In the genomic region with DNA sequence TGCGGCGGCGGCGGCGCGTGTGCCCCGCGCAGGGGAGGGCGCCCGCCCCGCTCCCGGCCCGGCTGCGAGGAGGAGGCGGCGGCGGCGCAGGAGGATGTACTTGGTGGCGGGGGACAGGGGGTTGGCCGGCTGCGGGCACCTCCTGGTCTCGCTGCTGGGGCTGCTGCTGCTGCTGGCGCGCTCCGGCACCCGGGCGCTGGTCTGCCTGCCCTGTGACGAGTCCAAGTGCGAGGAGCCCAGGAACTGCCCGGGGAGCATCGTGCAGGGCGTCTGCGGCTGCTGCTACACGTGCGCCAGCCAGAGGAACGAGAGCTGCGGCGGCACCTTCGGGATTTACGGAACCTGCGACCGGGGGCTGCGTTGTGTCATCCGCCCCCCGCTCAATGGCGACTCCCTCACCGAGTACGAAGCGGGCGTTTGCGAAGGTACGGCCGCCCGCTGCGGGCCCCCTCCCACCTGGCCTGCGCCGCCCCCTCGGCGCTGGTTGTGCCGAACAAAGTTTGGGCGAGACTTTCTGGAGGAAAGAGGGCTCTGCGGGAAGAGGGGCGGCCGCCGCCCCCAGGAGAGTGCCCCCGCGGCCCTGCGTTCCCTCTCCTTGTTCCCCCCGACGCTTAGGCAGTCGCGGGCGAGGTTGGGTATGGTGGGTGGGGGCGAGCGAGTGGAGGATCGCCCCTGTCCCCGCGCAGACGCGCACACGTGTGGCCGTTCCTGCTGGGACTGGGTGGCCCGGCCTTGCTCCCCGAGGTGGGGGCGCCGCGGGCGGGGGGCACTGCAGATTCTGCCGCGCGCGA, we compare ENCODE assay signal across 1 cellular context.
A peak's percentile ranks its signal among the peaks of the same experiment; 100 is the strongest.
TF ChIP-seq lines count a peak whose summit lies in the region.

No MANE protein-coding gene starts in this region.

TF ChIP-seq in HepG2, 621 proteins besides CTCF, POLR2A, EP300 and RAD21 (continued from another document and continues in another):
- TF ChIP-seq, protein P1, sequence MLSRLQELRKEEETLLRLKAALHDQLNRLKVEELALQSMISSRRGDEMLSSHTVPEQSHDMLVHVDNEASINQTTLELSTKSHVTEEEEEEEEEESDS (CRISPR knock-in tag; IDR thresholded peaks at IDR 0.05; ENCODE audit: borderline replicate concordance): no peak
- no peak for TF ChIP-seq FOXK2 (IDR thresholded peaks at IDR 0.05)
- no peak for TF ChIP-seq TAF15 (IDR thresholded peaks at IDR 0.05; ENCODE audit: low read depth, low read length, poor library complexity, severe bottlenecking)
- no peak for TF ChIP-seq GPBP1L1 (CRISPR knock-in tag; IDR thresholded peaks at IDR 0.05)
- no peak for TF ChIP-seq ZFP37 (CRISPR knock-in tag; IDR thresholded peaks at IDR 0.05; ENCODE audit: borderline replicate concordance)
- TF ChIP-seq BRCA1 (CRISPR knock-in tag; IDR thresholded peaks at IDR 0.05): no peak
- TF ChIP-seq ZBTB21 (CRISPR knock-in tag; IDR thresholded peaks at IDR 0.05): no peak
- no peak for TF ChIP-seq NFATC3 (CRISPR knock-in tag; IDR thresholded peaks at IDR 0.05)
- 0 out of 2 replicates have a peak, but pooled peaks have one; percentile 61 for TF ChIP-seq ZNF292 (CRISPR knock-in tag; IDR thresholded peaks at IDR 0.05; ENCODE audit: borderline replicate concordance, low read depth)
- no peak for TF ChIP-seq CREB1 (IDR thresholded peaks at IDR 0.05)
- no peak for TF ChIP-seq CREB1 (CRISPR knock-in tag; IDR thresholded peaks at IDR 0.05)
- 0 out of 2 replicates have a peak, but pooled peaks have one; percentile 27 for TF ChIP-seq HOXA5 (CRISPR knock-in tag; IDR thresholded peaks at IDR 0.05)
- TF ChIP-seq ZFY (CRISPR knock-in tag; IDR thresholded peaks at IDR 0.05): peak; percentile 19; the same call in 1 of the 2 replicates
- TF ChIP-seq ZC3H4 (CRISPR knock-in tag; IDR thresholded peaks at IDR 0.05; ENCODE audit: borderline replicate concordance): no peak
- TF ChIP-seq ZNF766 (CRISPR knock-in tag; IDR thresholded peaks at IDR 0.05; ENCODE audit: borderline replicate concordance): no peak
- TF ChIP-seq, protein P2, sequence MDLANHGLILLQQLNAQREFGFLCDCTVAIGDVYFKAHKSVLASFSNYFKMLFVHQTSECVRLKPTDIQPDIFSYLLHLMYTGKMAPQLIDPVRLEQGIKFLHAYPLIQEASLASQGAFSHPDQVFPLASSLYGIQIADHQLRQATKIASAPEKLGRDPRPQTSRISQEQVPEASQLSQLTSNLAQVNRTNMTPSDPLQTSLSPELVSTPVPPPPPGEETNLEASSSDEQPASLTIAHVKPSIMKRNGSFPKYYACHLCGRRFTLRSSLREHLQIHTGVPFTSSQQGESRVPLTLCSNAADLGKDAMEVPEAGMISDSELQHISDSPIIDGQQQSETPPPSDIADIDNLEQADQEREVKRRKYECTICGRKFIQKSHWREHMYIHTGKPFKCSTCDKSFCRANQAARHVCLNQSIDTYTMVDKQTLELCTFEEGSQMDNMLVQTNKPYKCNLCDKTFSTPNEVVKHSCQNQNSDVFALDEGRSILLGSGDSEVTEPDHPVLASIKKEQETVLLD (CRISPR knock-in tag; IDR thresholded peaks at IDR 0.05; ENCODE audit: low read depth): no peak
- no peak for TF ChIP-seq AHDC1 (CRISPR knock-in tag; IDR thresholded peaks at IDR 0.05; ENCODE audit: borderline replicate concordance)
- TF ChIP-seq MEIS1 (CRISPR knock-in tag; IDR thresholded peaks at IDR 0.05; ENCODE audit: borderline replicate concordance): no peak
- no peak for TF ChIP-seq NPAS2 (CRISPR knock-in tag; IDR thresholded peaks at IDR 0.05; ENCODE audit: borderline replicate concordance)
- TF ChIP-seq MED1 (CRISPR knock-in tag; IDR thresholded peaks at IDR 0.05): no peak
- 0 out of 2 replicates have a peak, but pooled peaks have one; percentile 2 for TF ChIP-seq PRMT3 (CRISPR knock-in tag; IDR thresholded peaks at IDR 0.05; ENCODE audit: borderline replicate concordance, low read depth)
- no peak for TF ChIP-seq ZNF878 (CRISPR knock-in tag; IDR thresholded peaks at IDR 0.05)
- no peak for TF ChIP-seq ZFP1 (CRISPR knock-in tag; IDR thresholded peaks at IDR 0.05)
- TF ChIP-seq ZNF788 (CRISPR knock-in tag; IDR thresholded peaks at IDR 0.05; ENCODE audit: borderline replicate concordance): no peak
- 0 out of 2 replicates have a peak, but pooled peaks have one; percentile 71 for TF ChIP-seq KAT7 (CRISPR knock-in tag; IDR thresholded peaks at IDR 0.05; ENCODE audit: borderline replicate concordance)
- no peak for TF ChIP-seq HNF4G (IDR thresholded peaks at IDR 0.05; ENCODE audit: borderline replicate concordance, low read depth, low read length)
- no peak for TF ChIP-seq HNF4G (CRISPR knock-in tag; IDR thresholded peaks at IDR 0.05; ENCODE audit: borderline replicate concordance, low read depth)
- no peak for TF ChIP-seq ZNF562 (CRISPR knock-in tag; IDR thresholded peaks at IDR 0.05; ENCODE audit: borderline replicate concordance)
- no peak for TF ChIP-seq CBX1 (IDR thresholded peaks at IDR 0.05; ENCODE audit: low read depth)
- TF ChIP-seq ISL2 (CRISPR knock-in tag; IDR thresholded peaks at IDR 0.05): no peak
- TF ChIP-seq ZNF33A (CRISPR knock-in tag; IDR thresholded peaks at IDR 0.05; ENCODE audit: borderline replicate concordance): no peak
- TF ChIP-seq KMT2B (CRISPR knock-in tag; IDR thresholded peaks at IDR 0.05): no peak
- no peak for TF ChIP-seq SUZ12 (IDR thresholded peaks at IDR 0.05; ENCODE audit: low read depth, low read length)
- TF ChIP-seq GMEB2 (CRISPR knock-in tag; IDR thresholded peaks at IDR 0.05; ENCODE audit: low read depth): no peak
- TF ChIP-seq ADNP (CRISPR knock-in tag; IDR thresholded peaks at IDR 0.05): no peak
- peak; percentile 23; the same call in 1 of the 2 replicates for TF ChIP-seq GATAD2A (CRISPR knock-in tag; IDR thresholded peaks at IDR 0.05)
- no peak for TF ChIP-seq MBD4 (IDR thresholded peaks at IDR 0.05; ENCODE audit: borderline replicate concordance, low read length)
- TF ChIP-seq NFIB (CRISPR knock-in tag; IDR thresholded peaks at IDR 0.05; ENCODE audit: borderline replicate concordance): no peak
- TF ChIP-seq ZNF3 (CRISPR knock-in tag; IDR thresholded peaks at IDR 0.05): no peak
- no peak for TF ChIP-seq MED8 (CRISPR knock-in tag; IDR thresholded peaks at IDR 0.05; ENCODE audit: insufficient replicate concordance)
- 0 out of 2 replicates have a peak, but pooled peaks have one; percentile 22 for TF ChIP-seq MTA1 (CRISPR knock-in tag; IDR thresholded peaks at IDR 0.05; ENCODE audit: borderline replicate concordance)
- peak; percentile 0; the same call in 1 of the 2 replicates for TF ChIP-seq TAF1 (CRISPR knock-in tag; IDR thresholded peaks at IDR 0.05)
- no peak for TF ChIP-seq SIX4 (CRISPR knock-in tag; IDR thresholded peaks at IDR 0.05)
- TF ChIP-seq ZNF737 (CRISPR knock-in tag; IDR thresholded peaks at IDR 0.05; ENCODE audit: borderline replicate concordance): no peak
- TF ChIP-seq FIP1L1 (IDR thresholded peaks at IDR 0.05; ENCODE audit: borderline replicate concordance, insufficient read depth, low read depth, low read length): no peak
- no peak for TF ChIP-seq TCF12 (IDR thresholded peaks at IDR 0.05)
- 0 out of 2 replicates have a peak, but pooled peaks have one; percentile 26 for TF ChIP-seq TCF12 (CRISPR knock-in tag; IDR thresholded peaks at IDR 0.05)
- TF ChIP-seq MYC (CRISPR knock-in tag; IDR thresholded peaks at IDR 0.05; ENCODE audit: borderline replicate concordance): peak; percentile 70; the same call in 1 of the 2 replicates
- no peak for TF ChIP-seq ZNF136 (CRISPR knock-in tag; IDR thresholded peaks at IDR 0.05; ENCODE audit: low read depth)
- no peak for TF ChIP-seq NFE2 (CRISPR knock-in tag; IDR thresholded peaks at IDR 0.05)
- TF ChIP-seq, protein P3, sequence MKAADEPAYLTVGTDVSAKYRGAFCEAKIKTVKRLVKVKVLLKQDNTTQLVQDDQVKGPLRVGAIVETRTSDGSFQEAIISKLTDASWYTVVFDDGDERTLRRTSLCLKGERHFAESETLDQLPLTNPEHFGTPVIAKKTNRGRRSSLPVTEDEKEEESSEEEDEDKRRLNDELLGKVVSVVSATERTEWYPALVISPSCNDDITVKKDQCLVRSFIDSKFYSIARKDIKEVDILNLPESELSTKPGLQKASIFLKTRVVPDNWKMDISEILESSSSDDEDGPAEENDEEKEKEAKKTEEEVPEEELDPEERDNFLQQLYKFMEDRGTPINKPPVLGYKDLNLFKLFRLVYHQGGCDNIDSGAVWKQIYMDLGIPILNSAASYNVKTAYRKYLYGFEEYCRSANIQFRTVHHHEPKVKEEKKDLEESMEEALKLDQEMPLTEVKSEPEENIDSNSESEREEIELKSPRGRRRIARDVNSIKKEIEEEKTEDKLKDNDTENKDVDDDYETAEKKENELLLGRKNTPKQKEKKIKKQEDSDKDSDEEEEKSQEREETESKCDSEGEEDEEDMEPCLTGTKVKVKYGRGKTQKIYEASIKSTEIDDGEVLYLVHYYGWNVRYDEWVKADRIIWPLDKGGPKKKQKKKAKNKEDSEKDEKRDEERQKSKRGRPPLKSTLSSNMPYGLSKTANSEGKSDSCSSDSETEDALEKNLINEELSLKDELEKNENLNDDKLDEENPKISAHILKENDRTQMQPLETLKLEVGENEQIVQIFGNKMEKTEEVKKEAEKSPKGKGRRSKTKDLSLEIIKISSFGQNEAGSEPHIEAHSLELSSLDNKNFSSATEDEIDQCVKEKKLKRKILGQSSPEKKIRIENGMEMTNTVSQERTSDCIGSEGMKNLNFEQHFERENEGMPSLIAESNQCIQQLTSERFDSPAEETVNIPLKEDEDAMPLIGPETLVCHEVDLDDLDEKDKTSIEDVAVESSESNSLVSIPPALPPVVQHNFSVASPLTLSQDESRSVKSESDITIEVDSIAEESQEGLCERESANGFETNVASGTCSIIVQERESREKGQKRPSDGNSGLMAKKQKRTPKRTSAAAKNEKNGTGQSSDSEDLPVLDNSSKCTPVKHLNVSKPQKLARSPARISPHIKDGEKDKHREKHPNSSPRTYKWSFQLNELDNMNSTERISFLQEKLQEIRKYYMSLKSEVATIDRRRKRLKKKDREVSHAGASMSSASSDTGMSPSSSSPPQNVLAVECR (CRISPR knock-in tag; IDR thresholded peaks at IDR 0.05; ENCODE audit: borderline replicate concordance): peak; percentile 65
- 0 out of 2 replicates have a peak, but pooled peaks have one; percentile 24 for TF ChIP-seq MAZ (IDR thresholded peaks at IDR 0.05; ENCODE audit: borderline replicate concordance, low read depth, low read length)
- peak; percentile 13 for TF ChIP-seq MAZ (CRISPR knock-in tag; IDR thresholded peaks at IDR 0.05; ENCODE audit: low read depth)
- no peak for TF ChIP-seq SOX13 (IDR thresholded peaks at IDR 0.05)
- no peak for TF ChIP-seq SOX13 (CRISPR knock-in tag; conservative IDR thresholded peaks at IDR 0.05 in 1 of 2, IDR thresholded peaks at IDR 0.05 in 1 of 2)
- no peak for TF ChIP-seq ZSCAN22 (CRISPR knock-in tag; IDR thresholded peaks at IDR 0.05)
- no peak for TF ChIP-seq ZNF251 (CRISPR knock-in tag; IDR thresholded peaks at IDR 0.05)
- no peak; the same call in 1 of the 2 replicates for TF ChIP-seq ARNT2 (CRISPR knock-in tag; IDR thresholded peaks at IDR 0.05; ENCODE audit: low read depth)
